Comparison of ENCODE assay signal across 4 cellular contexts in the genomic region with DNA sequence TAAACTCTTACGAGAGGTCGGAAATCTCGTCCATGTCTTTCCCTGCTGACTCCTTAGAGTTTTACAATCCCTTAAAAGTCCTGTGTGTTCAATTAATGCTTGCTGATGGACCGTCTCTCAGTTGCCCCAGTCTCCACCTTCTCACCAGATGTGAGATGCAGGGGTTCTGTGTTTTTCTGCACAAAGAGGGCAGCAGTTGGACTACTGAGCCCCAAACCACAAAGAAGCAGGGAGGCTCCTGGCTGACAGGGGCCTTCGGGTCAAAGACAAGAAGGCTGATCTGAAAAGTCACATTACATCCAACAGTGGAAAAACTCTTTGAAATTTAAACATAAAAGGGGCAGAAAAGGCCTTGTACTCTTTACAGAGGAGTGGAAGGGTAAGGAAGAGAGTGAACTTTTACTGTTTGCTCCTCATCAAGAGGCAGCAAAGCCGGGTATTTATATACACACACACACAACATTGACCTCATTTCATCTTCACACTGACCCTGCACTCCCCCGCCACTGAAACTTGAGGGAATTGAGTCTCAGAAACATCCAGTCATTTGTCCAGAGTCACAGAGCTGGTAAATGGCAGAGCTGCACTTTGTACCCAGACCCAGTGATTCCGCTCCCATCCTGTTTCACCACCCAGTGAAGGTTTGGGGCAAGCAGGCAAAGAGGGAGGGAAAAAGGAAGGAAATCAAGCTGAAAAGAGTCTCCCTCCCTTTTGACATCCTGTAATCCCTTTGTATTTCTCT.
TF ChIP-seq lines count a peak whose summit lies in the region.

No MANE protein-coding gene starts in this region.

TF ChIP-seq in SK-N-SH, 30 proteins besides CTCF, POLR2A, EP300 and RAD21:
- TF ChIP-seq ZBTB33 (IDR thresholded peaks at IDR 0.05; ENCODE audit: borderline replicate concordance, low read depth) (no peak), RCOR1 (IDR thresholded peaks at IDR 0.05; ENCODE audit: low read length) (no peak), FOSL2 (IDR thresholded peaks at IDR 0.05; ENCODE audit: borderline replicate concordance, low read depth) (no peak)

TF ChIP-seq in SK-N-SH treated with all-trans-retinoic acid at 6 μM for 48 hours, 23 proteins besides CTCF, POLR2A, EP300 and RAD21:
- TF ChIP-seq GLIS3 (CRISPR knock-in tag; IDR thresholded peaks at IDR 0.05), result no peak
- no peak for TF ChIP-seq ZFP3 (CRISPR knock-in tag; IDR thresholded peaks at IDR 0.05)
- TF ChIP-seq ZFP30 (CRISPR knock-in tag; IDR thresholded peaks at IDR 0.05), result no peak
- no peak for TF ChIP-seq ZNF8 (CRISPR knock-in tag; IDR thresholded peaks at IDR 0.05)
- TF ChIP-seq, protein P1, sequence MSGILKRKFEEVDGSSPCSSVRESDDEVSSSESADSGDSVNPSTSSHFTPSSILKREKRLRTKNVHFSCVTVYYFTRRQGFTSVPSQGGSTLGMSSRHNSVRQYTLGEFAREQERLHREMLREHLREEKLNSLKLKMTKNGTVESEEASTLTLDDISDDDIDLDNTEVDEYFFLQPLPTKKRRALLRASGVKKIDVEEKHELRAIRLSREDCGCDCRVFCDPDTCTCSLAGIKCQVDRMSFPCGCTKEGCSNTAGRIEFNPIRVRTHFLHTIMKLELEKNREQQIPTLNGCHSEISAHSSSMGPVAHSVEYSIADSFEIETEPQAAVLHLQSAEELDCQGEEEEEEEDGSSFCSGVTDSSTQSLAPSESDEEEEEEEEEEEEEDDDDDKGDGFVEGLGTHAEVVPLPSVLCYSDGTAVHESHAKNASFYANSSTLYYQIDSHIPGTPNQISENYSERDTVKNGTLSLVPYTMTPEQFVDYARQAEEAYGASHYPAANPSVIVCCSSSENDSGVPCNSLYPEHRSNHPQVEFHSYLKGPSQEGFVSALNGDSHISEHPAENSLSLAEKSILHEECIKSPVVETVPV (CRISPR knock-in tag; IDR thresholded peaks at IDR 0.05), result no peak

TF ChIP-seq in neural cell, 6 proteins besides CTCF, POLR2A, EP300 and RAD21:
- TF ChIP-seq SMC3 (conservative IDR thresholded peaks at IDR 0.05; ENCODE audit: poor library complexity) (no peak), TAF1 (IDR thresholded peaks at IDR 0.05; ENCODE audit: low read depth) (no peak), MXI1 (conservative IDR thresholded peaks at IDR 0.05; ENCODE audit: poor library complexity, severe bottlenecking) (no peak), POLR2AphosphoS5 (IDR thresholded peaks at IDR 0.05) (no peak), EZH2 (IDR thresholded peaks at IDR 0.05; ENCODE audit: borderline replicate concordance, insufficient read depth, low read length, poor library complexity, severe bottlenecking) (no peak)
- TF ChIP-seq, protein P2, sequence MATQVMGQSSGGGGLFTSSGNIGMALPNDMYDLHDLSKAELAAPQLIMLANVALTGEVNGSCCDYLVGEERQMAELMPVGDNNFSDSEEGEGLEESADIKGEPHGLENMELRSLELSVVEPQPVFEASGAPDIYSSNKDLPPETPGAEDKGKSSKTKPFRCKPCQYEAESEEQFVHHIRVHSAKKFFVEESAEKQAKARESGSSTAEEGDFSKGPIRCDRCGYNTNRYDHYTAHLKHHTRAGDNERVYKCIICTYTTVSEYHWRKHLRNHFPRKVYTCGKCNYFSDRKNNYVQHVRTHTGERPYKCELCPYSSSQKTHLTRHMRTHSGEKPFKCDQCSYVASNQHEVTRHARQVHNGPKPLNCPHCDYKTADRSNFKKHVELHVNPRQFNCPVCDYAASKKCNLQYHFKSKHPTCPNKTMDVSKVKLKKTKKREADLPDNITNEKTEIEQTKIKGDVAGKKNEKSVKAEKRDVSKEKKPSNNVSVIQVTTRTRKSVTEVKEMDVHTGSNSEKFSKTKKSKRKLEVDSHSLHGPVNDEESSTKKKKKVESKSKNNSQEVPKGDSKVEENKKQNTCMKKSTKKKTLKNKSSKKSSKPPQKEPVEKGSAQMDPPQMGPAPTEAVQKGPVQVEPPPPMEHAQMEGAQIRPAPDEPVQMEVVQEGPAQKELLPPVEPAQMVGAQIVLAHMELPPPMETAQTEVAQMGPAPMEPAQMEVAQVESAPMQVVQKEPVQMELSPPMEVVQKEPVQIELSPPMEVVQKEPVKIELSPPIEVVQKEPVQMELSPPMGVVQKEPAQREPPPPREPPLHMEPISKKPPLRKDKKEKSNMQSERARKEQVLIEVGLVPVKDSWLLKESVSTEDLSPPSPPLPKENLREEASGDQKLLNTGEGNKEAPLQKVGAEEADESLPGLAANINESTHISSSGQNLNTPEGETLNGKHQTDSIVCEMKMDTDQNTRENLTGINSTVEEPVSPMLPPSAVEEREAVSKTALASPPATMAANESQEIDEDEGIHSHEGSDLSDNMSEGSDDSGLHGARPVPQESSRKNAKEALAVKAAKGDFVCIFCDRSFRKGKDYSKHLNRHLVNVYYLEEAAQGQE (IDR thresholded peaks at IDR 0.05; ENCODE audit: borderline replicate concordance), result no peak

TF ChIP-seq in GM23338, 12 proteins besides CTCF, POLR2A, EP300 and RAD21:
- TF ChIP-seq ZNF114 (CRISPR knock-in tag; IDR thresholded peaks at IDR 0.05) (no peak), ZNF331 (CRISPR knock-in tag; IDR thresholded peaks at IDR 0.05; ENCODE audit: low read depth) (no peak), ETS1 (IDR thresholded peaks at IDR 0.05) (no peak), CREB1 (CRISPR knock-in tag; IDR thresholded peaks at IDR 0.05; ENCODE audit: low read depth) (no peak), EZH2 (IDR thresholded peaks at IDR 0.05; ENCODE audit: low read depth, unreplicated experiment) (no peak), JUNB (IDR thresholded peaks at IDR 0.05; ENCODE audit: unreplicated experiment) (no peak), NANOG (IDR thresholded peaks at IDR 0.05; ENCODE audit: borderline replicate concordance) (no peak), EZH2phosphoT487 (IDR thresholded peaks at IDR 0.05; ENCODE audit: unreplicated experiment) (no peak), ZNF462 (CRISPR knock-in tag; IDR thresholded peaks at IDR 0.05) (no peak), STAT1 (IDR thresholded peaks at IDR 0.05; ENCODE audit: unreplicated experiment) (no peak), POLR2AphosphoS5 (IDR thresholded peaks at IDR 0.05; ENCODE audit: low read depth) (no peak)
- TF ChIP-seq, protein P2 (IDR thresholded peaks at IDR 0.05; ENCODE audit: unreplicated experiment), result no peak
